ENCODE assay signal across 7 cellular contexts in the genomic region with DNA sequence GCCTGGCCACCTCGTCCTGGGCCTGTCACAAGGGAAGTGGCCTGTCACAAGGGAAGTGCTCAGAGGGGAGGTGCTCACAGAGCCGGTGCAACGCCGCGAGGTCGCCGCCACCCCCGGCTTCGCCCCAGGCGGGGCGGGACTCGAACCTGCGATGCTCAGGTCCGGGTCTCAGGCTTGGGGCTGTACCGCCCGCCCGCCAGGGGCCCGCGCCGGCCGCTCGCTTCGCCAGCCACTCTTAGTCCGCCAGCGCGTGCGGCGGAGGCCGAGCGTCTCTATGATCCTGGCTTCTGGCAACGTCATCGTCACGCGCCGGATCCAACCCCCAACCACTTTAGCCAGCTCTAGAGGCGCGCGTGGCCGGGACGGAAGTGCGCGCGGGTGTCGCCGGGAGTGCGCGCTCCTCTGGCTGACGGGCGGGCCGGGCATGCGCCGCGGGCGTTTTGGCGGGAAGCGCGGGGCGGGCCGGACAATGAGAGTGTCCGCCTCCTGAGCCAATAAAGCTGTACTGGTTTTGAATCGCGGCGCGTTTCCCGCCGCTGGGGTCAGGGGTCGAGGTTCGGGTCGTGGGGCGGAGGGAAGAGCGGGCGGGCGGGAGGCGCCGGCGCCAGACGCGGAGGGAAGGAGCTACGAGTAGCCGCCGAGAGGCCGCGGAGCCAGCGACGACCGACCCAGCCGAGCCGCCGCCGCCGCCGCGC.
DNase-seq lines count a peak whose midpoint lies in the region; ATAC-seq and TF ChIP-seq lines count a peak whose summit lies in the region.

A gene with protein sequence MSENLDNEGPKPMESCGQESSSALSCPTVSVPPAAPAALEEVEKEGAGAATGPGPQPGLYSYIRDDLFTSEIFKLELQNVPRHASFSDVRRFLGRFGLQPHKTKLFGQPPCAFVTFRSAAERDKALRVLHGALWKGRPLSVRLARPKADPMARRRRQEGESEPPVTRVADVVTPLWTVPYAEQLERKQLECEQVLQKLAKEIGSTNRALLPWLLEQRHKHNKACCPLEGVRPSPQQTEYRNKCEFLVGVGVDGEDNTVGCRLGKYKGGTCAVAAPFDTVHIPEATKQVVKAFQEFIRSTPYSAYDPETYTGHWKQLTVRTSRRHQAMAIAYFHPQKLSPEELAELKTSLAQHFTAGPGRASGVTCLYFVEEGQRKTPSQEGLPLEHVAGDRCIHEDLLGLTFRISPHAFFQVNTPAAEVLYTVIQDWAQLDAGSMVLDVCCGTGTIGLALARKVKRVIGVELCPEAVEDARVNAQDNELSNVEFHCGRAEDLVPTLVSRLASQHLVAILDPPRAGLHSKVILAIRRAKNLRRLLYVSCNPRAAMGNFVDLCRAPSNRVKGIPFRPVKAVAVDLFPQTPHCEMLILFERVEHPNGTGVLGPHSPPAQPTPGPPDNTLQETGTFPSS (minus strand): TSS at position 276 of the 695 bp plus-strand sequence. CDS start 320 bp downstream, outside the sequence.

- no peak for TF ChIP-seq CTCF in astrocyte of the cerebellum (IDR thresholded peaks at IDR 0.05; ENCODE audit: low read depth, low read length, missing control alignments)
- TF ChIP-seq CTCF in retinal pigment epithelial cell (conservative IDR thresholded peaks at IDR 0.05; ENCODE audit: low read depth, low read length): peak; percentile 4

- ATAC-seq in GM18505 (IDR thresholded peaks at IDR 0.05; ENCODE audit: unreplicated experiment) (peak; percentile 70), HG02973 (IDR thresholded peaks at IDR 0.05; ENCODE audit: unreplicated experiment) (peak; percentile 58)

- in situ Hi-C loops in astrocyte of the cerebellum (cut with HindIII; ENCODE audit: low sequenced_read_pairs): no loop called here

- DNase-seq in NCI-H2029 (lab: John Stamatoyannopoulos, UW) (peak; percentile 92), T-helper 22 cell (ENCODE audit: low read depth) (peak; percentile 95), astrocyte of the cerebellum (ENCODE audit: low read depth) (peak; percentile 96), hippocampal formation (lab: John Stamatoyannopoulos, UW) (peak; percentile 90 to 95), retinal pigment epithelial cell (ENCODE audit: low read depth) (peak; percentile 93)

- peak; percentile 60 for TF ChIP-seq POLR2A in GM18505 (IDR thresholded peaks at IDR 0.05; ENCODE audit: borderline replicate concordance, extremely low read depth, insufficient read depth, insufficient read length)

- peak within 1 kb of the TSS; percentile 94 for H3K4me3 ChIP-seq in astrocyte of the cerebellum (ENCODE audit: low read depth, low read length)
- peak within 1 kb of the TSS; percentile 90 for H3K4me3 ChIP-seq in retinal pigment epithelial cell (ENCODE audit: low read length)

Comparison
In these comparisons a context has a peak if more than half of its experiments do, and no peak if none do; other contexts are left out.
1. Peak in every context shown above with its lines: DNase-seq, ATAC-seq and H3K4me3 ChIP-seq.